9 cellular contexts compared by ENCODE assay signal in genomic region chr19:44807652-44808462, GRCh38. TPM values are rescaled to one million over a fixed set of nuclear protein-coding genes. Genes with fewer than 3 reads are reported as not detected.
DNase-seq lines count a peak whose midpoint lies in the region; ATAC-seq, FAIRE-seq and TF ChIP-seq lines count a peak whose summit lies in the region.
"Had no signal": no experiment of that assay in that cellular context is flagged by ENCODE, and none has a peak within 500 bp of the region (broad histone marks: within the 10 kb centered on the region; RNA-seq: fewer than 3 reads in every experiment).

No MANE protein-coding gene starts in this region.

- in situ Hi-C loops in GM12878 (cut with MboI) = no loop called here

- no peaks in the 10 kb centered on the region for H3K36me3 ChIP-seq in GM12878 (ENCODE audit: control insufficient read depth in 2 of 2, insufficient read depth in 2 of 2, low read length in 1 of 2)
- peaks cover 0 to 4% of the 10 kb centered on the region in 2 donors for H3K36me3 ChIP-seq in kidney (ENCODE audit: control insufficient read depth in 1 of 2, insufficient read depth in 2 of 2, low read length in 2 of 2)
- H3K36me3 ChIP-seq in tibial nerve = peaks cover 0 to 8% (median 0%) of the 10 kb centered on the region in 3 donors

- H3K9me3 ChIP-seq in GM12878 (replicated peaks; ENCODE audit: control insufficient read depth, insufficient read depth, low read length) (no peaks in the 10 kb centered on the region), kidney (ENCODE audit: control insufficient read depth in 1 of 2, low read length in 2 of 2) (no peaks in the 10 kb centered on the region), tibial nerve (peaks cover 0 to 6% (median 0%) of the 10 kb centered on the region in 4 donors)

- H3K4me1 ChIP-seq in GM12878 (ENCODE audit: control insufficient read depth, insufficient read depth, low read length) (no peaks in the 10 kb centered on the region), kidney (ENCODE audit: control insufficient read depth in 1 of 2, insufficient read depth in 1 of 2, low read depth in 1 of 2, low read length in 2 of 2) (peaks cover 13 to 30% of the 10 kb centered on the region in 2 donors), tibial nerve (peaks cover 0 to 49% (median 23%) of the 10 kb centered on the region in 4 donors)

- TF ChIP-seq POLR2A in GM12878 (IDR thresholded peaks at IDR 0.05; ENCODE audit: low read depth, low read length) (no peak), tibial nerve (IDR thresholded peaks at IDR 0.05) (no peak)

- H3K27ac ChIP-seq in GM12878 (ENCODE audit: control insufficient read depth, insufficient read depth) = no peak overlapping the region
- peak overlapping the region; percentile 96 to 98 for H3K27ac ChIP-seq in kidney (ENCODE audit: low read depth in 2 of 2, low read length in 2 of 2)
- peak overlapping the region; percentile 56 to 90 (median 79) for H3K27ac ChIP-seq in tibial nerve

- peak; percentile 44 for TF ChIP-seq CTCF in AG10803 (conservative IDR thresholded peaks at IDR 0.05; ENCODE audit: low read length)
- TF ChIP-seq CTCF in GM12878 (IDR thresholded peaks at IDR 0.05 in 2 of 3, conservative IDR thresholded peaks at IDR 0.05 in 1 of 3; ENCODE audit: control insufficient read depth in 2 of 3, extremely low read depth in 1 of 3, insufficient read depth in 1 of 3, low read depth in 3 of 3, low read length in 3 of 3) = peak; percentile 11 to 44 (median 40); a peak in 3 of 6 replicates
- peak; percentile 60 for TF ChIP-seq CTCF in kidney (IDR thresholded peaks at IDR 0.05; ENCODE audit: borderline replicate concordance, extremely low read depth, insufficient read depth)
- TF ChIP-seq CTCF in tibial nerve (IDR thresholded peaks at IDR 0.05) = peak; percentile 30 to 52 (median 39)

- no TSS peak for BruUV-seq in GM12878 (replicated peaks; lab: Mats Ljungman, UMichigan)

- ATAC-seq in GM12878 = peak; percentile 76
- ATAC-seq in GM21717 (IDR thresholded peaks at IDR 0.05; ENCODE audit: unreplicated experiment) = no peak

- H3K9ac ChIP-seq in GM12878 (ENCODE audit: control insufficient read depth, insufficient read depth, low read length) (no peak overlapping the region), kidney (ENCODE audit: low read length in 2 of 2) (peak overlapping the region in 1 of 2 donors; percentile 53)

- CTCF ChIA-PET in GM12878 (lab: Yijun Ruan, JAX) = interaction anchor here (0.8 to 3.7 kb wide), 9 partner anchors 9 to 151 kb away, joined by 3 to 16 read pairs (median 5); no protein-coding TSS in a partner anchor

- no peak overlapping the region for H3K4me2 ChIP-seq in GM12878 (ENCODE audit: control insufficient read depth, insufficient read depth)

- intact Hi-C loops in GM12878 (cut with micrococcal nuclease; ENCODE audit: unreplicated experiment) (no loop called here), kidney (cut with DNase I) (no loop called here)

- no peaks in the 10 kb centered on the region for H4K20me1 ChIP-seq in GM12878 (ENCODE audit: control insufficient read depth, insufficient read depth)

- H3K4me3 ChIP-seq in AG10803 (ENCODE audit: low read length) (no peak overlapping the region), GM12878 (no peak overlapping the region), kidney (ENCODE audit: low read length in 2 of 2) (peak overlapping the region in 1 of 2 donors; percentile 19), tibial nerve (peak overlapping the region in 1 of 4 donors; percentile 66)

- RAD21 ChIA-PET in GM12878 (lab: Charles Lee; ENCODE audit: unreplicated experiment) = interaction anchor here (1.0 to 1.6 kb wide), 3 partner anchors 23 to 118 kb away, joined by 3 to 6 read pairs (median 5); no protein-coding TSS in a partner anchor

- H2AFZ ChIP-seq in GM12878 (ENCODE audit: control insufficient read depth, low read depth, low read length) = no peak overlapping the region

- WGBS in GM12878 (ENCODE audit: insufficient coverage, insufficient replicate concordance, low lambda C conversion rate, missing lambda C conversion rate) = 8% methylated on average over 12 of the region's 14 CpGs
- WGBS in tibial nerve, 2 donors = 18 to 19% methylated on average over 14 of the region's 14 CpGs

- TF ChIP-seq RAD21 in GM12878 (IDR thresholded peaks at IDR 0.05; ENCODE audit: insufficient read depth, low read depth, low read length) = peak; percentile 52

- H3K27me3 ChIP-seq in GM12878 (replicated peaks in 1 of 2; ENCODE audit: control insufficient read depth in 2 of 2, insufficient read depth in 2 of 2, low read length in 1 of 2) (no peaks in the 10 kb centered on the region; a peak in 2 of 4 replicates), tibial nerve (no peaks in the 10 kb centered on the region)

- DNase-seq in AG10803 (ENCODE audit: low read depth) (peak; percentile 25), HuH-7.5 (ENCODE audit: low spot score) (peak; percentile 85), GM12878 (ENCODE audit: low read depth, low spot score) (no peak), kidney (peak; percentile 92), tibial nerve (ENCODE audit: low spot score in 2 of 2) (peak in 1 of 2 donors; percentile 27), mesenteric fat pad (ENCODE audit: low spot score) (no peak)
- no peak for DNase-seq in stimulated activated CD8-positive, alpha-beta memory T cell treated with anti-CD3 and anti-CD28 coated beads, Interleukin-4, amount 100 ng/mL, for 48 hours

- H3K79me2 ChIP-seq in GM12878 (ENCODE audit: control insufficient read depth, insufficient read depth, low read length) = no peaks in the 10 kb centered on the region

- POLR2A ChIA-PET in GM12878 (lab: Charles Lee) = no interaction called here

- SMC1A ChIA-PET in GM12878 (lab: Charles Lee; ENCODE audit: uncharacterized antibody, unreplicated experiment) = interaction anchor here (0.9 to 1.3 kb wide), 5 partner anchors 34 to 153 kb away, joined by 3 to 4 read pairs (median 3); no protein-coding TSS in a partner anchor

- TF ChIP-seq EP300 in GM12878 (IDR thresholded peaks at IDR 0.05; ENCODE audit: borderline replicate concordance in 1 of 2, control insufficient read depth in 1 of 2, low read depth in 2 of 2, low read length in 2 of 2) (no peak), tibial nerve (IDR thresholded peaks at IDR 0.05) (no peak)

- FAIRE-seq in GM12878 (lab: Jason Lieb, UNC) = no peak
- peak; percentile 53 for FAIRE-seq in kidney (lab: Jason Lieb, UNC)
- FAIRE-seq: frontal cortex had no signal

RNA-seq across cellular contexts. Expression of gene BCAM, which starts 1.0 kb away (rescaled TPM):
- not detected in 2 replicates for total RNA-seq in GM12878 (2013; cell fraction: nucleolus; rRNA removed)
- not detected in 2 replicates for total RNA-seq in GM12878 (2014; rRNA removed)
- total RNA-seq in GM12878 (2014; rRNA removed; fragmentation: Illumina TruSeq; extraction: Trizol) = not detected in 2 replicates
- total RNA-seq in GM12878 (2021) = 0.29 and 0.64 TPM in 2 replicates
- polyA plus RNA-seq in GM12878 (2011; ENCODE audit: low read depth) = not detected
- not detected in 2 replicates for polyA plus RNA-seq in GM12878 (2011; rRNA removed)
- not detected in 2 replicates for polyA plus RNA-seq in GM12878 (2011; cell fraction: cytosol; rRNA removed)
- 0.12 TPM in 1 of 2 replicates, not detected in the other for polyA plus RNA-seq in GM12878 (2011; cell fraction: nucleus; rRNA removed)
- polyA plus RNA-seq in GM12878 (2012) = not detected in 2 replicates
- not detected in 2 replicates for polyA plus RNA-seq in GM12878 (2014; fragmentation: Illumina TruSeq; extraction: Trizol)
- not detected for polyA plus RNA-seq in GM12878 (2014; fragmentation: Nextera tagmentation; extraction: Ambion mirVana)
- not detected in 2 replicates for polyA plus RNA-seq in GM12878 (2014; rRNA removed)
- polyA plus RNA-seq in GM12878 (2016; fragmentation: Nextera tagmentation; extraction: Ambion mirVana) = under 1 TPM in 1 of 2 experiments, not detected in 1; 0.10 TPM
- not detected in 2 replicates for polyA minus RNA-seq in GM12878 (2011; rRNA and poly(A)+ RNA removed)
- not detected in 2 replicates for polyA minus RNA-seq in GM12878 (2011; cell fraction: cytosol; rRNA and poly(A)+ RNA removed)
- polyA minus RNA-seq in GM12878 (2011; cell fraction: nucleus; rRNA and poly(A)+ RNA removed) = not detected in 2 replicates
- total RNA-seq in kidney = 748 TPM
- polyA plus RNA-seq in kidney (ENCODE audit: insufficient read depth, low read depth, low replicate concordance) = 671 TPM
- total RNA-seq in tibial nerve = 100 to 1,000 TPM in 1 of 4 donors, 10 to 100 TPM in 3; 83.5 to 139 (median 90.9) TPM
- total RNA-seq in mesenteric fat pad = 42.3 TPM

RNA-seq across cellular contexts. Expression of gene CBLC, which starts 30.2 kb away (rescaled TPM):
- not detected in 2 replicates for total RNA-seq in GM12878 (2013; cell fraction: nucleolus; rRNA removed)
- total RNA-seq in GM12878 (2014; rRNA removed) (not detected in 2 replicates), GM12878 (2014; rRNA removed; fragmentation: Illumina TruSeq; extraction: Trizol) (not detected in 2 replicates), GM12878 (2021) (0.19 TPM in 1 of 2 replicates, not detected in the other), kidney (11.5 TPM), tibial nerve (not detected), mesenteric fat pad (not detected)
- not detected for polyA plus RNA-seq in GM12878 (2011; ENCODE audit: low read depth)
- polyA plus RNA-seq in GM12878 (2011; rRNA removed) (not detected in 2 replicates), GM12878 (2014; fragmentation: Illumina TruSeq; extraction: Trizol) (not detected in 2 replicates), GM12878 (2014; fragmentation: Nextera tagmentation; extraction: Ambion mirVana) (not detected), GM12878 (2014; rRNA removed) (not detected in 2 replicates), GM12878 (2016; fragmentation: Nextera tagmentation; extraction: Ambion mirVana) (not detected), kidney (ENCODE audit: insufficient read depth, low read depth, low replicate concordance) (8.2 TPM)
- not detected in 2 replicates for polyA plus RNA-seq in GM12878 (2011; cell fraction: cytosol; rRNA removed)
- polyA plus RNA-seq in GM12878 (2011; cell fraction: nucleus; rRNA removed) = not detected in 2 replicates
- not detected in 2 replicates for polyA plus RNA-seq in GM12878 (2012)
- not detected in 2 replicates for polyA minus RNA-seq in GM12878 (2011; rRNA and poly(A)+ RNA removed)
- polyA minus RNA-seq in GM12878 (2011; cell fraction: cytosol; rRNA and poly(A)+ RNA removed) = not detected in 2 replicates
- polyA minus RNA-seq in GM12878 (2011; cell fraction: nucleus; rRNA and poly(A)+ RNA removed) = not detected in 2 replicates
- total RNA-seq: frontal cortex had no signal

RNA-seq across cellular contexts. Expression of gene NECTIN2, which starts 38.2 kb away (rescaled TPM):
- total RNA-seq in GM12878 (2013; cell fraction: nucleolus; rRNA removed) = not detected in 2 replicates
- total RNA-seq in GM12878 (2014; rRNA removed) (0.11 and 0.34 TPM in 2 replicates), GM12878 (2014; rRNA removed; fragmentation: Illumina TruSeq; extraction: Trizol) (not detected in 2 replicates), GM12878 (2021) (0.36 and 0.88 TPM in 2 replicates), kidney (110 TPM), tibial nerve (100 to 1,000 TPM in 1 of 4 donors, 10 to 100 TPM in 3; 63.2 to 126 (median 90.4) TPM), mesenteric fat pad (103 TPM)
- 0.33 TPM for polyA plus RNA-seq in GM12878 (2011; ENCODE audit: low read depth)
- polyA plus RNA-seq in GM12878 (2011; rRNA removed) (0.05 TPM in 1 of 2 replicates, not detected in the other), GM12878 (2014; fragmentation: Illumina TruSeq; extraction: Trizol) (not detected in 2 replicates), GM12878 (2014; fragmentation: Nextera tagmentation; extraction: Ambion mirVana) (not detected), GM12878 (2014; rRNA removed) (0.08 TPM in 1 of 2 replicates, not detected in the other), GM12878 (2016; fragmentation: Nextera tagmentation; extraction: Ambion mirVana) (under 1 TPM in 1 of 2 experiments, not detected in 1; 0.26 TPM), kidney (ENCODE audit: insufficient read depth, low read depth, low replicate concordance) (111 TPM)
- 0.06 TPM in 1 of 2 replicates, not detected in the other for polyA plus RNA-seq in GM12878 (2011; cell fraction: cytosol; rRNA removed)
- polyA plus RNA-seq in GM12878 (2011; cell fraction: nucleus; rRNA removed) = not detected in 2 replicates
- 0.07 and 0.26 TPM in 2 replicates for polyA plus RNA-seq in GM12878 (2012)
- polyA minus RNA-seq in GM12878 (2011; rRNA and poly(A)+ RNA removed) = not detected in 2 replicates
- 0.52 TPM in 1 of 2 replicates, not detected in the other for polyA minus RNA-seq in GM12878 (2011; cell fraction: cytosol; rRNA and poly(A)+ RNA removed)
- not detected in 2 replicates for polyA minus RNA-seq in GM12878 (2011; cell fraction: nucleus; rRNA and poly(A)+ RNA removed)

RNA-seq across cellular contexts. Expression of gene BCL3, which starts 59.3 kb away (rescaled TPM):
- 8.9 and 15.2 TPM in 2 replicates for total RNA-seq in GM12878 (2013; cell fraction: nucleolus; rRNA removed)
- total RNA-seq in GM12878 (2014; rRNA removed) = 5.2 and 6.5 TPM in 2 replicates
- 1.7 and 2.0 TPM in 2 replicates for total RNA-seq in GM12878 (2014; rRNA removed; fragmentation: Illumina TruSeq; extraction: Trizol)
- 22.7 and 26.4 TPM in 2 replicates for total RNA-seq in GM12878 (2021)
- 5.6 TPM for polyA plus RNA-seq in GM12878 (2011; ENCODE audit: low read depth)
- polyA plus RNA-seq in GM12878 (2011; rRNA removed) = 1.7 and 2.3 TPM in 2 replicates
- 6.5 and 6.9 TPM in 2 replicates for polyA plus RNA-seq in GM12878 (2011; cell fraction: cytosol; rRNA removed)
- 33.6 and 46.6 TPM in 2 replicates for polyA plus RNA-seq in GM12878 (2011; cell fraction: nucleus; rRNA removed)
- polyA plus RNA-seq in GM12878 (2012) = 18.8 and 19.6 TPM in 2 replicates
- polyA plus RNA-seq in GM12878 (2014; fragmentation: Illumina TruSeq; extraction: Trizol) = 1.0 and 4.9 TPM in 2 replicates
- polyA plus RNA-seq in GM12878 (2014; fragmentation: Nextera tagmentation; extraction: Ambion mirVana) = 1 to 10 TPM in 1 of 2 experiments, under 1 TPM in 1; 0.55 to 1.1 TPM
- 19.2 and 25.5 TPM in 2 replicates for polyA plus RNA-seq in GM12878 (2014; rRNA removed)
- 10 to 100 TPM in 1 of 2 experiments, 1 to 10 TPM in 1; 2.3 to 17.6 TPM for polyA plus RNA-seq in GM12878 (2016; fragmentation: Nextera tagmentation; extraction: Ambion mirVana)
- polyA minus RNA-seq in GM12878 (2011; rRNA and poly(A)+ RNA removed) = 3.7 and 7.5 TPM in 2 replicates
- polyA minus RNA-seq in GM12878 (2011; cell fraction: cytosol; rRNA and poly(A)+ RNA removed) = 11.7 and 18.0 TPM in 2 replicates
- 6.0 and 10.0 TPM in 2 replicates for polyA minus RNA-seq in GM12878 (2011; cell fraction: nucleus; rRNA and poly(A)+ RNA removed)
- total RNA-seq in kidney = 86.8 TPM
- polyA plus RNA-seq in kidney (ENCODE audit: insufficient read depth, low read depth, low replicate concordance) = 23.2 TPM
- total RNA-seq in tibial nerve = 10 to 100 TPM; 10.3 to 37.8 (median 18.0) TPM
- total RNA-seq in mesenteric fat pad = 73.8 TPM

Comparison
In these comparisons a context has a peak if more than half of its experiments do, and no peak if none do; other contexts are left out.
1. DNase-seq: peak in AG10803 (single experiment), HuH-7.5 (single experiment) and kidney (single experiment); none in GM12878 (single experiment), mesenteric fat pad (single experiment) and stimulated activated CD8-positive, alpha-beta memory T cell treated with anti-CD3 and anti-CD28 coated beads, Interleukin-4, amount 100 ng/mL, for 48 hours (single experiment).
2. RNA of gene BCAM, which starts 1.0 kb away (total RNA-seq): 748 TPM in kidney (single experiment), 83.5 to 139 TPM in tibial nerve and 42.3 TPM in mesenteric fat pad (single experiment); 0.29 to 0.64 TPM in GM12878; every median in the first group is over 10 times any median in the second.
3. RNA of gene CBLC, which starts 30.2 kb away (total RNA-seq): 11.5 TPM in kidney (single experiment); 0.19 TPM in GM12878, not detected in tibial nerve and not detected in mesenteric fat pad (single experiment); every median in the first group is over 10 times any median in the second.
4. RNA of gene NECTIN2, which starts 38.2 kb away (total RNA-seq): 110 TPM in kidney (single experiment), 103 TPM in mesenteric fat pad (single experiment) and 63.2 to 126 TPM in tibial nerve; 0.11 to 0.88 TPM in GM12878; every median in the first group is over 10 times any median in the second.
5. Peak in every context shown above with its lines, with median percentiles within 50 percentile points of each other: CTCF ChIP-seq.